In the genomic region with DNA sequence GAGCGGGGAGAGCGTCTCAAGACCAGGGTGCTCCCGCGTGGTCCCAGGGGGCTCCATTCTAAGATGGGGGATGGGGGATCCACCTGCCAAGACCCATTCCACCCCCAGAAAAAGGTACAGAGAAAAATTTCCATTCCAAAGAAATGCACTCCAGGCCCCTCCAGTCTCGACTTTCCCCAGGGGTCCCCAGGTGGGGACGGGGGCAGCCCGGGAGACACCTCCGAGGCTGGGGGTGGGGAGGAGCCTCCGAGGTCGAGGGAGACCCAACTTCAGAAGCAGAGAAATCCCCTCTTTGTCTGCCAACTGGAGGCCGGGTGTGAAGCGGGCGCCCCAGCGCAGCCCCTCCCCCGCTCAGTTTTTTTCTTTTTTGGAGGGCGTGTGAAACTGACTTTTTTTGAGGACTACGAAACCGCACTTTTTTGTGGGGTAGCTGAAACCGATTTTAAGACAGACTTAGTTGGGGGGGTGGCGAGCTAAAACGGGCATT, we compare ENCODE assay signal across 8 cellular contexts. TPM values are rescaled to one million over a fixed set of nuclear protein-coding genes. Genes with fewer than 3 reads are reported as not detected.
DNase-seq lines count a peak whose midpoint lies in the region; ATAC-seq and TF ChIP-seq lines count a peak whose summit lies in the region.

No MANE protein-coding gene starts in this region.

- no peak overlapping the region for H2AFZ ChIP-seq in PC-9

- H3K4me3 ChIP-seq in PC-9 = peak overlapping the region; percentile 72

- peak overlapping the region; percentile 82 for H3K4me2 ChIP-seq in PC-9

- peaks cover 18% of the 10 kb centered on the region for H3K4me1 ChIP-seq in PC-9 (replicated peaks; ENCODE audit: insufficient read depth)

- H3K36me3 ChIP-seq in PC-9 (ENCODE audit: low read depth) = no peaks in the 10 kb centered on the region

- DNase-seq in GM10248 (ENCODE audit: extremely low spot score) (peak; percentile 70), PC-9 (no peak), iPS-NIHi11 (ENCODE audit: low spot score) (peak; percentile 74), SW 1271 (lab: John Stamatoyannopoulos, UW) (no peak)
- DNase-seq in activated naive CD4-positive, alpha-beta T cell treated with anti-CD3 and anti-CD28 coated beads, Interleukin-2, amount 50 U/mL, for 16 hours = peak; percentile 68
- peak; percentile 64 to 72 for DNase-seq in stimulated activated CD4-positive, alpha-beta T cell treated with anti-CD3 and anti-CD28 coated beads, Interleukin-4, amount 100 ng/mL, for 4 hours

- ATAC-seq in HG03439 (IDR thresholded peaks at IDR 0.05; ENCODE audit: unreplicated experiment) (no peak), HG02763 (IDR thresholded peaks at IDR 0.05; ENCODE audit: unreplicated experiment) (no peak)

- H3F3A ChIP-seq in PC-9 (ENCODE audit: insufficient read depth, low read depth) = peaks cover 8% of the 10 kb centered on the region; the same call in 1 of the 2 replicates

- no peaks in the 10 kb centered on the region for H3K9me3 ChIP-seq in PC-9 (ENCODE audit: insufficient read depth, low read depth)

- peaks cover 19% of the 10 kb centered on the region for H3K79me2 ChIP-seq in PC-9 (ENCODE audit: low read depth)

- no peaks in the 10 kb centered on the region for H4K20me1 ChIP-seq in PC-9 (ENCODE audit: insufficient read depth)

- CTCF ChIA-PET in GM10248 (lab: Yijun Ruan, JAX) (interaction anchor here (0.8 to 1.9 kb wide), 5 partner anchors 10 to 31 kb away, joined by 3 to 7 read pairs (median 3); no protein-coding TSS in a partner anchor), PC-9 (lab: Charles Lee) (interaction anchor here (0.7 kb wide), 1 partner anchor 160 kb away, joined by 5 read pairs; no protein-coding TSS in a partner anchor)

- POLR2A ChIA-PET in GM10248 (lab: Yijun Ruan, JAX) = no interaction called here
- POLR2A ChIA-PET in PC-9 (lab: Charles Lee; ENCODE audit: unreplicated experiment) = no interaction called here

- no peaks in the 10 kb centered on the region for H3K27me3 ChIP-seq in PC-9 (ENCODE audit: insufficient read depth, low read depth)

- H3K27ac ChIP-seq in PC-9 = no peak overlapping the region

- TSS peak; percentile 75 for BruUV-seq in PC-9 (replicated peaks; lab: Mats Ljungman, UMichigan)

- TF ChIP-seq CTCF in GM10248 (IDR thresholded peaks at IDR 0.05; ENCODE audit: control extremely low read depth, extremely low read depth, low read depth, missing control alignments) (no peak), PC-9 (conservative IDR thresholded peaks at IDR 0.05) (no peak)

- no peaks in the 10 kb centered on the region for H3K9me2 ChIP-seq in PC-9 (ENCODE audit: insufficient read depth)

- intact Hi-C loops in PC-9 (cut with micrococcal nuclease; ENCODE audit: unreplicated experiment) = no loop called here

RNA-seq across cellular contexts. Expression of a gene that starts 1.3 kb away (rescaled TPM):
- total RNA-seq in PC-9 (2021) = 86.6 and 98.0 TPM in 2 replicates

RNA-seq across cellular contexts. Expression of a gene that starts 45.8 kb away (rescaled TPM):
- total RNA-seq in PC-9 (2021) = 196 and 275 TPM in 2 replicates

RNA-seq across cellular contexts. Expression of a gene that starts 58.4 kb away (rescaled TPM):
- total RNA-seq in PC-9 (2021) = 129 and 143 TPM in 2 replicates

Comparison
In these comparisons a context has a peak if more than half of its experiments do, and no peak if none do; other contexts are left out.
1. DNase-seq: peak in GM10248 (single experiment), activated naive CD4-positive, alpha-beta T cell treated with anti-CD3 and anti-CD28 coated beads, Interleukin-2, amount 50 U/mL, for 16 hours (single experiment), iPS-NIHi11 (single experiment) and stimulated activated CD4-positive, alpha-beta T cell treated with anti-CD3 and anti-CD28 coated beads, Interleukin-4, amount 100 ng/mL, for 4 hours (2 of 2); none in PC-9 (0 of 2) and SW 1271 (0 of 2).